ENCODE assay signal across 8 cellular contexts in the genomic region with DNA sequence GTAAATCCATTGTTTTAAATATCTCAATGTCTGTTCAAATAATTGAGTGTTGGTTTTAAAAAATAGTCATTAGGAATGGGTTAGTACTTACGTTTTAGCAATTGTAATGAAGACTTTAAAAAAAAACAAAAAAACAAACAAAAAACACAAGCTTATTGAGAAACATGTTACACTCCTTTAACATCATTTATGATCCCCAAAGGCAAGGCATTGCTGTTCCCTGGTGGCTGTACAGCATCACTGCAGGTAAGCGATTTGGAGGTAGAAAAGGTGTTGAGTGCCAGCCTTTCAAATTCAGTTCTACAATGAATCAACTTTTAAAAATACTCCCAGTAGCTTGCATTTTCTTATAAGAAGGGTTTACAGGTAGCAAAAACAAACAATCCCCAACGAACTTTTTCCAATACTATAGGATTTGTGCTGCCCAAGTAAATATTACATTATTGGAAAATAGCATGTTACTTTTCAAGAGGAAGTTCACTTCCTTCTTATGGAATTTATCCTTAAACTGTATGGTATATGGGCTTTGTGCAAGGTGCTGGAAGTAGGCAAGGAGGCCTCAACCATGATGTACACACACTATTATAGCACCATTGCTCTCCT. TPM values are rescaled to one million over a fixed set of nuclear protein-coding genes. Genes with fewer than 3 reads are reported as not detected.
DNase-seq lines count a peak whose midpoint lies in the region; ATAC-seq, FAIRE-seq and TF ChIP-seq lines count a peak whose summit lies in the region.

No MANE protein-coding gene starts in this region.

- no peak for ATAC-seq in activated T-cell treated with anti-CD3 and anti-CD28 coated beads, Interleukin-2, amount 50 U/mL, for 4 hours
- ATAC-seq in mucosa of descending colon, result peak; percentile 44

- H3K36me3 ChIP-seq in H7 (replicated peaks; ENCODE audit: control insufficient read depth, insufficient read depth, low read length), result no peaks in the 10 kb centered on the region
- H3K36me3 ChIP-seq in bronchial epithelial cell (ENCODE audit: control insufficient read depth, insufficient read depth, low read length), result no peaks in the 10 kb centered on the region
- H3K36me3 ChIP-seq in mucosa of descending colon (ENCODE audit: low read depth), result no peaks in the 10 kb centered on the region

- H3K4me3 ChIP-seq in H7 (ENCODE audit: insufficient read depth, low read depth, low read length), result no peak overlapping the region
- no peak overlapping the region for H3K4me3 ChIP-seq in bronchial epithelial cell (ENCODE audit: low read depth, low read length)
- H3K4me3 ChIP-seq in mucosa of descending colon, result no peak overlapping the region

- no peaks in the 10 kb centered on the region for H3K9me3 ChIP-seq in mucosa of descending colon

- H3K4me1 Mint-ChIP-seq in activated T-cell treated with anti-CD3 and anti-CD28 coated beads, Interleukin-2, amount 50 U/mL, for 4 hours (ENCODE audit: low read depth), result no peaks in the 10 kb centered on the region

- no peaks in the 10 kb centered on the region for H3K27me3 ChIP-seq in H7 (ENCODE audit: control insufficient read depth, insufficient read depth, low read length)
- H3K27me3 ChIP-seq in bronchial epithelial cell (ENCODE audit: control insufficient read depth, insufficient read depth, low read length), result no peaks in the 10 kb centered on the region

- peak; percentile 82 for TF ChIP-seq CTCF in bronchial epithelial cell (IDR thresholded peaks at IDR 0.05; ENCODE audit: insufficient read depth, low read length, severe bottlenecking)
- peak; percentile 29 for TF ChIP-seq CTCF in mucosa of descending colon (IDR thresholded peaks at IDR 0.05)

- intact Hi-C loops in mucosa of descending colon (cut with DNase I, micrococcal nuclease), result no loop called here

- H3K4me3 Mint-ChIP-seq in activated T-cell treated with anti-CD3 and anti-CD28 coated beads, Interleukin-2, amount 50 U/mL, for 4 hours, result no peak overlapping the region

- H3K36me3 Mint-ChIP-seq in activated T-cell treated with anti-CD3 and anti-CD28 coated beads, Interleukin-2, amount 50 U/mL, for 4 hours (ENCODE audit: insufficient read depth), result no peaks in the 10 kb centered on the region

- no peak for FAIRE-seq in bronchial epithelial cell (lab: Jason Lieb, UNC)

- H3K27me3 Mint-ChIP-seq in activated T-cell treated with anti-CD3 and anti-CD28 coated beads, Interleukin-2, amount 50 U/mL, for 4 hours (ENCODE audit: low read depth), result peaks cover 7% of the 10 kb centered on the region

- H3K4me1 ChIP-seq in mucosa of descending colon (ENCODE audit: low read depth), result no peaks in the 10 kb centered on the region

- DNase-seq in activated T-cell treated with anti-CD3 and anti-CD28 coated beads, Interleukin-2, amount 50 U/mL, for 4 hours, result peak; percentile 8
- no peak for DNase-seq in activated T-cell treated with anti-CD3 and anti-CD28 coated beads, Interleukin-2, amount 50 U/mL, for 48 hours
- DNase-seq in H7, result peak; percentile 41
- peak; percentile 37 for DNase-seq in NCI-H2171 (lab: John Stamatoyannopoulos, UW)
- peak; percentile 49 for DNase-seq in bronchial epithelial cell (ENCODE audit: low read depth)
- DNase-seq in mucosa of descending colon, result peak in 1 of 3 donors; percentile 16
- DNase-seq in stimulated activated CD8-positive, alpha-beta memory T cell treated with anti-CD3 and anti-CD28 coated beads, Interleukin-4, amount 100 ng/mL, for 48 hours, result no peak
- no peak for DNase-seq in medulla oblongata (ENCODE audit: extremely low spot score)

- no peaks in the 10 kb centered on the region for H3K9me3 Mint-ChIP-seq in activated T-cell treated with anti-CD3 and anti-CD28 coated beads, Interleukin-2, amount 50 U/mL, for 4 hours

RNA-seq across cellular contexts. Expression of gene CNRIP1, which starts 27.5 kb away (rescaled TPM):
- under 1 TPM in 2 of 3 donors, not detected in 1; 0.11 to 0.13 TPM for total RNA-seq in activated T-cell treated with anti-CD3 and anti-CD28 coated beads, Interleukin-2, amount 50 U/mL, for 4 hours
- total RNA-seq in H7 (2014; rRNA removed; shearing (Covaris generic)), result 0.80 and 0.81 TPM in 2 replicates
- total RNA-seq in bronchial epithelial cell, result 0.26 TPM in 1 of 2 replicates, not detected in the other
- total RNA-seq in mucosa of descending colon, result 10 to 100 TPM in 1 of 3 donors, 1 to 10 TPM in 2; 4.1 to 20.0 (median 6.2) TPM

RNA-seq across cellular contexts. Expression of gene PPP3R1, which starts 39.9 kb away (rescaled TPM):
- total RNA-seq in activated T-cell treated with anti-CD3 and anti-CD28 coated beads, Interleukin-2, amount 50 U/mL, for 4 hours, result 10 to 100 TPM; 73.5 to 84.0 (median 74.2) TPM
- 20.1 and 24.1 TPM in 2 replicates for total RNA-seq in H7 (2014; rRNA removed; shearing (Covaris generic))
- 19.2 and 26.5 TPM in 2 replicates for total RNA-seq in bronchial epithelial cell
- total RNA-seq in mucosa of descending colon, result 10 to 100 TPM; 45.9 to 54.0 (median 53.4) TPM

Comparison
In these comparisons a context has a peak if more than half of its experiments do, and no peak if none do; other contexts are left out.
1. DNase-seq: peak in activated T-cell treated with anti-CD3 and anti-CD28 coated beads, Interleukin-2, amount 50 U/mL, for 4 hours (single experiment), H7 (single experiment), NCI-H2171 (single experiment) and bronchial epithelial cell (single experiment); none in activated T-cell treated with anti-CD3 and anti-CD28 coated beads, Interleukin-2, amount 50 U/mL, for 48 hours (0 of 2), stimulated activated CD8-positive, alpha-beta memory T cell treated with anti-CD3 and anti-CD28 coated beads, Interleukin-4, amount 100 ng/mL, for 48 hours (single experiment) and medulla oblongata (single experiment).